ENCODE assay signal across 14 cellular contexts in the genomic region with DNA sequence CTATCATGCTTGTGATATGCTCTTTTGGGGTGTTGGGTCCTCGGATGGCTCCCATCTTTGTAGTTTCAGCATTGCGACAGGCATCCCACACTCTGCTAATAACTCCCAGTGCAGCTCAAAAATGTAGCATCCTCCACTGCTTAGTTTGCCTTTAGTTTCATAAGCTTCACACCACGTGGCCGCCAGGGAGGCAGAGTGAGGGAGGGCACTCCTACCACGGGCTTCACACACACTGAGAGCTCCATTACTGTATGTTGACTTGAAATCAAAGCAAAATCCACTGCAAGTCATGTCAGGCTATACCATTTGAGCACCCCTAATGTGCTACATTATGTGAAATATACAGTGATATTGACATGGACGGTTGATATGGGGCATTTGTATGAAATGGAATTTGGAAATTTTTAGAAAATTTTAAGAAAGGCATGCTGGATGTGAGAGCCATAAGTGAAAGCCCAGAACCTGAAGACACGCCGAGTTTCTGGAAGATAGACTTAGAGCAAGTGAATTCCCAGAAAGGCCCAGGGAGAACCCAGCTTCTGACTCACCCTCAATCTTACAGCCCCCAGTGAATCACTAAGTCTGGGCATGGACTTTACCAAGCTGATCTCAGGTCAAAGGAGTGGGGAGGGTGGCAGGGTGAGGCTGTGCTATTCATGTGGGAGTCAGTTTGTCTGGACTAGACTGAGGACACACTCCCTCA.
DNase-seq lines count a peak whose midpoint lies in the region; ATAC-seq and TF ChIP-seq lines count a peak whose summit lies in the region.
"Had no signal": no experiment of that assay in that cellular context is flagged by ENCODE, and none has a peak within 500 bp of the region (broad histone marks: within the 10 kb centered on the region; RNA-seq: fewer than 3 reads in every experiment).

No MANE protein-coding gene starts in this region.

- in situ Hi-C loops in GM13977 (cut with MboI; ENCODE audit: low pct_unique_long_range_greater_than_20kb, low sequenced_read_pairs, unreplicated experiment): no loop called here

- DNase-seq in A172 (ENCODE audit: low spot score) (peak; percentile 64), GM03348 (ENCODE audit: low spot score) (peak; percentile 61), amniotic epithelial cell (ENCODE audit: low read depth) (peak; percentile 91), iris pigment epithelial cell (ENCODE audit: low read depth) (peak; percentile 75), GM13977 (ENCODE audit: low spot score) (no peak)
- DNase-seq: activated CD4-positive, alpha-beta T cell treated with anti-CD3 and anti-CD28 coated beads, Interleukin-2, amount 50 U/mL, for 1 hour; CD4-positive, CD25-positive, alpha-beta regulatory T cell; heart left ventricle; lower lobe of right lung; stimulated activated naive B cell treated with anti-CD40 and anti-IgM and Interleukin-4, amounts not matched to agents 10 μg/mL and 1 μg/mL and 100 μg/mL, for 72 hours; T-helper 17 cell had no signal

- ATAC-seq in GM19324 (IDR thresholded peaks at IDR 0.05; ENCODE audit: low FRiP score, unreplicated experiment) (no peak), HG02642 (IDR thresholded peaks at IDR 0.05; ENCODE audit: poor library complexity, unreplicated experiment) (no peak), GM18502 (IDR thresholded peaks at IDR 0.05; ENCODE audit: poor library complexity, unreplicated experiment) (no peak)
- ATAC-seq: heart left ventricle; stimulated activated naive B cell treated with anti-CD40 and anti-IgM and Interleukin-4, amounts not matched to agents 10 μg/mL and 1 μg/mL and 100 μg/mL, for 72 hours; T-helper 17 cell had no signal

- no peak for TF ChIP-seq CTCF in GM13977 (IDR thresholded peaks at IDR 0.05; ENCODE audit: extremely low read depth, insufficient read depth, missing control alignments)
